23 cellular contexts compared by ENCODE assay signal in genomic region chr4:51872283-51872997, GRCh38.
"Had no signal": no experiment of that assay in that cellular context is flagged by ENCODE, and none has a peak within 500 bp of the region (broad histone marks: within the 10 kb centered on the region; RNA-seq: fewer than 3 reads in every experiment).

No MANE protein-coding gene starts in this region.

- H3K9me3 Mint-ChIP-seq: activated naive CD4-positive, alpha-beta T cell treated with anti-CD3 and anti-CD28 coated beads, Interleukin-2, amount 50 U/mL, for 24 hours; activated T-helper 17 cell treated with anti-CD3 and anti-CD28 coated beads, Interleukin-2, amount 50 U/mL, for 72 hours; central memory CD8-positive, alpha-beta T cell; dendritic cell treated with granulocyte-macrophage colony-stimulating factor and Interleukin-4, amounts not matched to agents 40 ng/mL and 50 ng/mL, for 4 days; memory B cell had no signal

- H3K27me3 Mint-ChIP-seq: activated naive CD4-positive, alpha-beta T cell treated with anti-CD3 and anti-CD28 coated beads, Interleukin-2, amount 50 U/mL, for 24 hours; activated T-helper 17 cell treated with anti-CD3 and anti-CD28 coated beads, Interleukin-2, amount 50 U/mL, for 72 hours; central memory CD8-positive, alpha-beta T cell; dendritic cell treated with granulocyte-macrophage colony-stimulating factor and Interleukin-4, amounts not matched to agents 40 ng/mL and 50 ng/mL, for 4 days; memory B cell; naive thymus-derived CD4-positive, alpha-beta T cell; stimulated activated naive B cell treated with anti-CD40 and anti-IgM and Interleukin-4, amounts not matched to agents 10 μg/mL and 1 μg/mL and 100 μg/mL, for 72 hours had no signal

- H3K27ac Mint-ChIP-seq: activated naive CD4-positive, alpha-beta T cell treated with anti-CD3 and anti-CD28 coated beads, Interleukin-2, amount 50 U/mL, for 24 hours; activated T-helper 17 cell treated with anti-CD3 and anti-CD28 coated beads, Interleukin-2, amount 50 U/mL, for 72 hours; dendritic cell treated with granulocyte-macrophage colony-stimulating factor and Interleukin-4, amounts not matched to agents 40 ng/mL and 50 ng/mL, for 4 days; memory B cell; stimulated activated naive B cell treated with anti-CD40 and anti-IgM and Interleukin-4, amounts not matched to agents 10 μg/mL and 1 μg/mL and 100 μg/mL, for 72 hours had no signal

- H3K4me1 Mint-ChIP-seq: activated naive CD4-positive, alpha-beta T cell treated with anti-CD3 and anti-CD28 coated beads, Interleukin-2, amount 50 U/mL, for 24 hours; activated T-helper 17 cell treated with anti-CD3 and anti-CD28 coated beads, Interleukin-2, amount 50 U/mL, for 72 hours; central memory CD8-positive, alpha-beta T cell; memory B cell; stimulated activated naive B cell treated with anti-CD40 and anti-IgM and Interleukin-4, amounts not matched to agents 10 μg/mL and 1 μg/mL and 100 μg/mL, for 72 hours had no signal

- ATAC-seq: activated T-cell treated with anti-CD3 and anti-CD28 coated beads, Interleukin-2, amount 50 U/mL, for 4 hours; activated T-helper 17 cell treated with anti-CD3 and anti-CD28 coated beads, Interleukin-2, amount 50 U/mL, for 72 hours; naive thymus-derived CD4-positive, alpha-beta T cell; stimulated activated naive B cell treated with anti-CD40 and anti-IgM and Interleukin-4, amounts not matched to agents 10 μg/mL and 1 μg/mL and 100 μg/mL, for 72 hours had no signal

- H3K4me3 Mint-ChIP-seq: activated naive CD4-positive, alpha-beta T cell treated with anti-CD3 and anti-CD28 coated beads, Interleukin-2, amount 50 U/mL, for 24 hours; activated T-cell treated with anti-CD3 and anti-CD28 coated beads, Interleukin-2, amount 50 U/mL, for 4 hours; activated T-helper 17 cell treated with anti-CD3 and anti-CD28 coated beads, Interleukin-2, amount 50 U/mL, for 72 hours; central memory CD8-positive, alpha-beta T cell; dendritic cell treated with granulocyte-macrophage colony-stimulating factor and Interleukin-4, amounts not matched to agents 40 ng/mL and 50 ng/mL, for 4 days; memory B cell; naive thymus-derived CD4-positive, alpha-beta T cell; neural crest cell; stimulated activated naive B cell treated with anti-CD40 and anti-IgM and Interleukin-4, amounts not matched to agents 10 μg/mL and 1 μg/mL and 100 μg/mL, for 72 hours had no signal

- DNase-seq: activated CD4-positive, alpha-beta T cell treated with anti-CD3 and anti-CD28 coated beads for 4 hours; activated CD4-positive, alpha-beta T cell treated with anti-CD3 and anti-CD28 coated beads, Interleukin-2, amount 50 U/mL, for 48 hours; activated CD8-positive, alpha-beta memory T cell treated with anti-CD3 and anti-CD28 coated beads, Interleukin-2, amount 50 U/mL, for 48 hours; activated gamma-delta T cell treated with Interleukin-2 at 50 U/mL for 16 hours; activated T-cell treated with anti-CD3 and anti-CD28 coated beads, Interleukin-2, amount 50 U/mL, for 4 hours; esophagus squamous epithelium; left cardiac atrium; midbrain; naive thymus-derived CD4-positive, alpha-beta T cell; occipital lobe; SIG-M5; sigmoid colon; stimulated activated CD4-positive, alpha-beta T cell treated with anti-CD3 and anti-CD28 coated beads, Interleukin-1b, Interleukin-23, amount 100 ng/mL, for 48 hours; stimulated activated CD4-positive, alpha-beta T cell treated with anti-CD3 and anti-CD28 coated beads, Interleukin-4, amount 100 ng/mL, for 4 hours; stimulated activated CD8-positive, alpha-beta memory T cell treated with anti-CD3 and anti-CD28 coated beads, Interleukin-4, amount 100 ng/mL, for 48 hours; stimulated activated naive B cell treated with anti-CD40 and anti-IgM and Interleukin-4, amounts not matched to agents 10 μg/mL and 1 μg/mL and 100 μg/mL, for 72 hours; tibial artery had no signal
